ENCODE assay signal across 12 cellular contexts in the genomic region with DNA sequence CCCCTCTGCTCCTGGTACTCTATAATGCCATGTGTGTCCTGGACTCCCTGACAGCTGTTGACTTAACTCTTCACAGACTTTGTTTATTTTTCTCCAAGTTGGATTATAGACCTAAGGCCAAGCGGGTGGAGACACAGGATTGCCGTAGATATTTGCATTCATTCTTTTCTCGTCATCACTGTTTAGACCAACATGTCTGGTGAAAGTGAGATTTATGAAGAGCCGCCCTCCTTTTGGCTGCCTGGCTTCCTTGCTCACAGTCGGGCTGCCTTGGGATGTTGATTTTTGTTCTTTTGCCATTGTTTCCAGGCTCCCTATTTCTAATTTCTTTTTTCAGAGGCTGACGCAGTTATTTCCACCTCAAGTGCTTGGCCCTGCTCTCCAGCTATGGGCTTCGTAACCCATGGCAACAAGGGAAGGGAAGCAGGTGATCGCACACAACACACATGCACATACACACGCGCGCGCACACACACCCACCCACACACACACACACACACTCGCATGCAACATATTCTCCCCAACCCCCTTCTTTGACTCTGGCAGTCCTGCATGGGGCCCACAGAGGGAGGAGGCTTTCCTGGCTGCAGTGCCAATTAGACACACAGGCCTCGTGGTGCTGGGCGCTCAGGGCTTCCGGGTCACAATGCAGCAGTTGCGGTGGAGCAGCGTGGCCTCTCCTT.
DNase-seq lines count a peak whose midpoint lies in the region; ATAC-seq lines count a peak whose summit lies in the region.
"Had no signal": no experiment of that assay in that cellular context is flagged by ENCODE, and none has a peak within 500 bp of the region (broad histone marks: within the 10 kb centered on the region; RNA-seq: fewer than 3 reads in every experiment).

No MANE protein-coding gene starts in this region.

- H4K8ac ChIP-seq in mesenchymal stem cell (ENCODE audit: low read length), result no peak overlapping the region

- no peak overlapping the region for H2AK5ac ChIP-seq in mesenchymal stem cell (ENCODE audit: low read length, severe bottlenecking)

- 65% methylated on average over 17 of the region's 18 CpGs for WGBS in mesenchymal stem cell

- ATAC-seq in left cardiac atrium (no peak), HG03196 (IDR thresholded peaks at IDR 0.05; ENCODE audit: unreplicated experiment) (no peak), GM19452 (IDR thresholded peaks at IDR 0.05; ENCODE audit: unreplicated experiment) (no peak)

- no peak overlapping the region for H2BK15ac ChIP-seq in mesenchymal stem cell (ENCODE audit: low read depth, poor library complexity, severe bottlenecking)

- no peaks in the 10 kb centered on the region for H3K9me3 ChIP-seq in mesenchymal stem cell (ENCODE audit: control insufficient read depth, low read length)
- H3K9me3 ChIP-seq in effector memory CD4-positive, alpha-beta T cell (ENCODE audit: control insufficient read depth, low read length), result no peaks in the 10 kb centered on the region
- H3K9me3 ChIP-seq: tibial artery had no signal

- H3K27me3 ChIP-seq in mesenchymal stem cell (ENCODE audit: control insufficient read depth in 1 of 2, insufficient read depth in 1 of 2, low read length in 2 of 2), result peaks cover 0 to 50% of the 10 kb centered on the region in 2 experiments
- no peaks in the 10 kb centered on the region for H3K27me3 ChIP-seq in effector memory CD4-positive, alpha-beta T cell (replicated peaks; ENCODE audit: control insufficient read depth, insufficient read depth, low read length, poor library complexity, severe bottlenecking)

- H2BK120ac ChIP-seq in mesenchymal stem cell (ENCODE audit: low read depth, low read length), result no peak overlapping the region

- no peak overlapping the region for H2BK5ac ChIP-seq in mesenchymal stem cell (ENCODE audit: low read depth, low read length, poor library complexity, severe bottlenecking)

- no peaks in the 10 kb centered on the region for H3K79me1 ChIP-seq in mesenchymal stem cell (replicated peaks; ENCODE audit: low read length, poor library complexity, severe bottlenecking)

- H3K23ac ChIP-seq in mesenchymal stem cell (ENCODE audit: low read length in 2 of 2), result no peak overlapping the region

- peak overlapping the region in 1 of 2 experiments; percentile 48 for H3K18ac ChIP-seq in mesenchymal stem cell (ENCODE audit: low read depth in 1 of 2, low read length in 2 of 2)

- no peak overlapping the region for H3K27ac ChIP-seq in mesenchymal stem cell (ENCODE audit: low read length, poor library complexity, severe bottlenecking)
- no peak overlapping the region for H3K27ac ChIP-seq in effector memory CD4-positive, alpha-beta T cell (ENCODE audit: insufficient read depth, low read length, poor library complexity, severe bottlenecking)
- H3K27ac ChIP-seq: tibial artery had no signal

- no peak overlapping the region for H3K9ac ChIP-seq in mesenchymal stem cell (ENCODE audit: low read length)

- peak; percentile 24 for DNase-seq in left cardiac atrium
- DNase-seq in cardiac septum (ENCODE audit: low spot score), result no peak
- peak; percentile 89 for DNase-seq in SHP77 treated with DMSO at 0.1 percent for 48 hours (lab: John Stamatoyannopoulos, UW)
- DNase-seq in mesenchymal stem cell, result peak; percentile 76
- DNase-seq in OCI-M1 (lab: John Stamatoyannopoulos, UW), result no peak
- DNase-seq in effector memory CD4-positive, alpha-beta T cell, result no peak
- DNase-seq: activated CD4-positive, alpha-beta memory T cell treated with anti-CD3 and anti-CD28 coated beads for 36 hours; central memory CD4-positive, alpha-beta T cell; erythroblast had no signal

- intact Hi-C loops in left cardiac atrium (cut with DNase I) (no loop called here), cardiac septum (cut with DNase I) (no loop called here)

- peak overlapping the region in 1 of 2 experiments; percentile 29 for H2BK12ac ChIP-seq in mesenchymal stem cell (ENCODE audit: low read length in 2 of 2)

- peak overlapping the region in 1 of 2 experiments; percentile 74 for H3K4ac ChIP-seq in mesenchymal stem cell (ENCODE audit: low read depth in 1 of 2, low read length in 2 of 2)

- no peak overlapping the region for H2AFZ ChIP-seq in mesenchymal stem cell (ENCODE audit: low read depth, low read length)

- peak overlapping the region in 1 of 2 experiments; percentile 67 for H3K14ac ChIP-seq in mesenchymal stem cell (ENCODE audit: low read length in 2 of 2)

- H3K4me1 ChIP-seq in mesenchymal stem cell (ENCODE audit: control insufficient read depth, insufficient read depth, low read depth, low read length), result peaks cover 2% of the 10 kb centered on the region
- H3K4me1 ChIP-seq in effector memory CD4-positive, alpha-beta T cell (ENCODE audit: control insufficient read depth, insufficient read depth, low read length, poor library complexity, severe bottlenecking), result no peaks in the 10 kb centered on the region

- no peak overlapping the region for H3K4me2 ChIP-seq in mesenchymal stem cell (ENCODE audit: low read length, poor library complexity, severe bottlenecking)

- H3K36me3 ChIP-seq in mesenchymal stem cell (ENCODE audit: control insufficient read depth in 1 of 2, insufficient read depth in 2 of 2, low read depth in 1 of 2, low read length in 2 of 2), result no peaks in the 10 kb centered on the region
- no peaks in the 10 kb centered on the region for H3K36me3 ChIP-seq in effector memory CD4-positive, alpha-beta T cell (ENCODE audit: control insufficient read depth, insufficient read depth, low read length)
- H3K36me3 ChIP-seq: tibial artery had no signal

- peak overlapping the region; percentile 23 for H4K91ac ChIP-seq in mesenchymal stem cell (ENCODE audit: low read length)

- H3K4me3 ChIP-seq in mesenchymal stem cell (ENCODE audit: insufficient read depth in 1 of 2, low read depth in 1 of 2, low read length in 2 of 2), result no peak overlapping the region
- no peak overlapping the region for H3K4me3 ChIP-seq in effector memory CD4-positive, alpha-beta T cell (ENCODE audit: insufficient read depth, low read depth, low read length, poor library complexity, severe bottlenecking)
- H3K4me3 ChIP-seq: tibial artery had no signal

Comparison
In these comparisons a context has a peak if more than half of its experiments do, and no peak if none do; other contexts are left out.
1. DNase-seq: peak in left cardiac atrium (single experiment), SHP77 treated with DMSO at 0.1 percent for 48 hours (single experiment) and mesenchymal stem cell (single experiment); none in cardiac septum (single experiment), OCI-M1 (single experiment) and effector memory CD4-positive, alpha-beta T cell (0 of 3).